15 cellular contexts compared by ENCODE assay signal in the genomic region with DNA sequence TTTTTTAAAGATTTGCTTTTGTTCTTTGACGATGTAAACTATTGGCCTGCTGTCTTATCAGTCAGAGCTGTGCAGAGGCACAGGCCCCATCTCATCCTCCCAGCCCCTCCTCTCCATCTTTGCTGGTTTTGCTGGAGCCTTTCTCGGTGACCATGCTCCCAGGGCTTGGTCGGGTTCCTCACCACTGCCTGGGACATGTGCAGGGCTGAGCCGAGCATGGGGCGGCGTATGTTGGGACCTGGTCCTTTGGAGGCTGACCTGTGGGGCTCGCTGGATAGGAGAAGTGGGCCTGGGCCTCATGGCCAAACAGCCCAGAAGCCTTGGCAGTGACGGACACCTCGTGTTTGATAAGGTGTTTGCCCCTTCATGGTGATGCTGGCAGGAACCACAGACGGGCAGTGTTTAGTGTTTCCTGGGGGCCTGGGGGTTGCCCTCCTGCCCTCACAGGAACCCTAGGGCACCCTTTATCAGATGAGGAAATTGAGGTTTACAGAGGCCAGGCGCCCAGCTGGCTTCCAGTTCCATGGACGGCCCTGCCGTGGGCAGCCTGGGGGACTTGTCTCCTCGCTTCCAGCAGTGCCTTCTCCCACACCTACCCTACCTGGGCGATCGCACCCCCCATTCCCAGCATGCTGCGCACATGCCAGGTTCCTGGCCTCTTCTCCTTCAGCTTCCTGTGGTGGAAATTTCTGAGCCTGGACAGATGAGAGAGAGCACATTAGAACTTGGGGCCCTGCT. TPM values are rescaled to one million over a fixed set of nuclear protein-coding genes. Genes with fewer than 3 reads are reported as not detected.
DNase-seq lines count a peak whose midpoint lies in the region; ATAC-seq and TF ChIP-seq lines count a peak whose summit lies in the region.
"Had no signal": no experiment of that assay in that cellular context is flagged by ENCODE, and none has a peak within 500 bp of the region (broad histone marks: within the 10 kb centered on the region; RNA-seq: fewer than 3 reads in every experiment).

No MANE protein-coding gene starts in this region.

- H3K4me3 Mint-ChIP-seq in activated CD8-positive, alpha-beta memory T cell treated with anti-CD3 and anti-CD28 coated beads, Interleukin-2, amount 10 ng/mL, durations not matched to agents 7 days and 5 days = no peak overlapping the region
- no peak overlapping the region for H3K4me3 Mint-ChIP-seq in nephron progenitor cell
- H3K4me3 Mint-ChIP-seq in stimulated activated effector memory CD8-positive, alpha-beta T cell treated with anti-CD3 and anti-CD28 coated beads, Interleukin-12 subunit alpha, Interleukin-12 subunit beta, amount 100 ng/mL, for 72 hours = no peak overlapping the region
- H3K4me3 Mint-ChIP-seq: CD14-positive monocyte; CD8-positive, alpha-beta memory T cell; HFFc6 had no signal

- ATAC-seq in activated CD8-positive, alpha-beta memory T cell treated with anti-CD3 and anti-CD28 coated beads, Interleukin-2, amount 10 ng/mL, durations not matched to agents 7 days and 5 days = no peak
- ATAC-seq in stimulated activated effector memory CD8-positive, alpha-beta T cell treated with anti-CD3 and anti-CD28 coated beads, Interleukin-12 subunit alpha, Interleukin-12 subunit beta, amount 100 ng/mL, for 72 hours = no peak
- no peak for ATAC-seq in HG03095 (IDR thresholded peaks at IDR 0.05; ENCODE audit: unreplicated experiment)

- DNase-seq in activated CD8-positive, alpha-beta memory T cell treated with anti-CD3 and anti-CD28 coated beads, Interleukin-2, amount 10 ng/mL, durations not matched to agents 7 days and 5 days = no peak
- no peak for DNase-seq in activated CD8-positive, alpha-beta memory T cell treated with anti-CD3 and anti-CD28 coated beads, Interleukin-2, amount 50 U/mL, for 4 hours
- peak; percentile 52 for DNase-seq in UCSD-AML1 (lab: John Stamatoyannopoulos, UW; ENCODE audit: unreplicated experiment)
- no peak for DNase-seq in nephron progenitor cell
- DNase-seq in stimulated activated effector memory CD8-positive, alpha-beta T cell treated with anti-CD3 and anti-CD28 coated beads, Interleukin-12 subunit alpha, Interleukin-12 subunit beta, amount 100 ng/mL, for 72 hours (ENCODE audit: low spot score in 2 of 2) = no peak
- DNase-seq in NCI-H748 treated with DMSO at 0.1 percent for 48 hours (lab: John Stamatoyannopoulos, UW) = no peak
- DNase-seq: BE2C; Caco-2; CD8-positive, alpha-beta memory T cell; DND-41; GDM1; HCEC 1CT; HFFc6 had no signal

- H3K4me1 Mint-ChIP-seq in activated CD8-positive, alpha-beta memory T cell treated with anti-CD3 and anti-CD28 coated beads, Interleukin-2, amount 10 ng/mL, durations not matched to agents 7 days and 5 days = peaks cover 15% of the 10 kb centered on the region
- no peaks in the 10 kb centered on the region for H3K4me1 Mint-ChIP-seq in nephron progenitor cell
- peaks cover 20% of the 10 kb centered on the region for H3K4me1 Mint-ChIP-seq in stimulated activated effector memory CD8-positive, alpha-beta T cell treated with anti-CD3 and anti-CD28 coated beads, Interleukin-12 subunit alpha, Interleukin-12 subunit beta, amount 100 ng/mL, for 72 hours
- H3K4me1 Mint-ChIP-seq: CD14-positive monocyte had no signal

- TF ChIP-seq CTCF in nephron progenitor cell (IDR thresholded peaks at IDR 0.05) = no peak

- no peaks in the 10 kb centered on the region for H3K27me3 Mint-ChIP-seq in activated CD8-positive, alpha-beta memory T cell treated with anti-CD3 and anti-CD28 coated beads, Interleukin-2, amount 10 ng/mL, durations not matched to agents 7 days and 5 days
- H3K27me3 Mint-ChIP-seq in nephron progenitor cell (ENCODE audit: low read depth, poor library complexity) = no peaks in the 10 kb centered on the region
- H3K27me3 Mint-ChIP-seq: CD8-positive, alpha-beta memory T cell had no signal

- no peaks in the 10 kb centered on the region for H3K9me3 Mint-ChIP-seq in activated CD8-positive, alpha-beta memory T cell treated with anti-CD3 and anti-CD28 coated beads, Interleukin-2, amount 10 ng/mL, durations not matched to agents 7 days and 5 days (ENCODE audit: low read depth)
- no peaks in the 10 kb centered on the region for H3K9me3 Mint-ChIP-seq in nephron progenitor cell
- H3K9me3 Mint-ChIP-seq in stimulated activated effector memory CD8-positive, alpha-beta T cell treated with anti-CD3 and anti-CD28 coated beads, Interleukin-12 subunit alpha, Interleukin-12 subunit beta, amount 100 ng/mL, for 72 hours = no peaks in the 10 kb centered on the region
- H3K9me3 Mint-ChIP-seq: CD14-positive monocyte; CD8-positive, alpha-beta memory T cell; HFFc6 had no signal

- H3K36me3 Mint-ChIP-seq in activated CD8-positive, alpha-beta memory T cell treated with anti-CD3 and anti-CD28 coated beads, Interleukin-2, amount 10 ng/mL, durations not matched to agents 7 days and 5 days = peaks cover 44% of the 10 kb centered on the region
- peaks cover 40% of the 10 kb centered on the region for H3K36me3 Mint-ChIP-seq in nephron progenitor cell (ENCODE audit: low read depth)
- peaks cover 100% of the 10 kb centered on the region for H3K36me3 Mint-ChIP-seq in stimulated activated effector memory CD8-positive, alpha-beta T cell treated with anti-CD3 and anti-CD28 coated beads, Interleukin-12 subunit alpha, Interleukin-12 subunit beta, amount 100 ng/mL, for 72 hours

- CTCF ChIA-PET in activated CD8-positive, alpha-beta memory T cell treated with anti-CD3 and anti-CD28 coated beads, Interleukin-2, amount 10 ng/mL, durations not matched to agents 7 days and 5 days (lab: Charles Lee) = interaction anchor here (1.5 kb wide), 1 partner anchor 13 kb away, joined by 6 read pairs; no protein-coding TSS in a partner anchor

- H3K27ac Mint-ChIP-seq in activated CD8-positive, alpha-beta memory T cell treated with anti-CD3 and anti-CD28 coated beads, Interleukin-2, amount 10 ng/mL, durations not matched to agents 7 days and 5 days = peak overlapping the region; percentile 33
- H3K27ac Mint-ChIP-seq in nephron progenitor cell = peak overlapping the region; percentile 19
- H3K27ac Mint-ChIP-seq in stimulated activated effector memory CD8-positive, alpha-beta T cell treated with anti-CD3 and anti-CD28 coated beads, Interleukin-12 subunit alpha, Interleukin-12 subunit beta, amount 100 ng/mL, for 72 hours = peak overlapping the region; percentile 56
- H3K27ac Mint-ChIP-seq: HFFc6 had no signal

RNA-seq across cellular contexts. Expression of a gene that starts 27.6 kb away (rescaled TPM):
- 10 to 100 TPM; 58.4 to 67.6 TPM for total RNA-seq in activated CD8-positive, alpha-beta memory T cell treated with anti-CD3 and anti-CD28 coated beads, Interleukin-2, amount 10 ng/mL, durations not matched to agents 7 days and 5 days

RNA-seq across cellular contexts. Expression of a gene that starts 30.7 kb away (rescaled TPM):
- 100 to 1,000 TPM; 106 to 107 TPM for total RNA-seq in activated CD8-positive, alpha-beta memory T cell treated with anti-CD3 and anti-CD28 coated beads, Interleukin-2, amount 10 ng/mL, durations not matched to agents 7 days and 5 days

RNA-seq across cellular contexts. Expression of a gene that starts 31.2 kb away (rescaled TPM):
- total RNA-seq in activated CD8-positive, alpha-beta memory T cell treated with anti-CD3 and anti-CD28 coated beads, Interleukin-2, amount 10 ng/mL, durations not matched to agents 7 days and 5 days = 1 to 10 TPM in 1 of 2 experiments, not detected in 1; 1.7 TPM

RNA-seq across cellular contexts. Expression of a gene that starts 38.2 kb away (rescaled TPM):
- 1 to 10 TPM in 1 of 2 experiments, under 1 TPM in 1; 0.68 to 1.2 TPM for total RNA-seq in activated CD8-positive, alpha-beta memory T cell treated with anti-CD3 and anti-CD28 coated beads, Interleukin-2, amount 10 ng/mL, durations not matched to agents 7 days and 5 days

RNA-seq across cellular contexts. Expression of a gene that starts 47.8 kb away (rescaled TPM):
- 100 to 1,000 TPM; 283 to 360 TPM for total RNA-seq in activated CD8-positive, alpha-beta memory T cell treated with anti-CD3 and anti-CD28 coated beads, Interleukin-2, amount 10 ng/mL, durations not matched to agents 7 days and 5 days
